In genomic region chr4:47463235-47463956, GRCh38 we compare ENCODE assay signal across 8 cellular contexts. TPM values are rescaled to one million over a fixed set of nuclear protein-coding genes. Genes with fewer than 3 reads are reported as not detected.
DNase-seq lines count a peak whose midpoint lies in the region; ATAC-seq and TF ChIP-seq lines count a peak whose summit lies in the region.

COMMD8 (minus strand) TSS chr4:47463702; CDS start chr4:47463651, 51 bp downstream.

- TF ChIP-seq CTCF in LNCAP (IDR thresholded peaks at IDR 0.05): peak; percentile 15; the same call in 1 of the 2 replicates

- ATAC-seq in naive B cell (ENCODE audit: low read depth in 2 of 2): peak; percentile 82
- peak; percentile 96 for ATAC-seq in stimulated activated memory B cell treated with anti-CD40 and anti-IgM and Interleukin-4, amounts not matched to agents 10 μg/mL and 1 μg/mL and 100 μg/mL, for 72 hours

- H3K27me3 Mint-ChIP-seq in naive B cell: no peaks in the 10 kb centered on the region
- H3K27me3 Mint-ChIP-seq in stimulated activated memory B cell treated with anti-CD40 and anti-IgM and Interleukin-4, amounts not matched to agents 10 μg/mL and 1 μg/mL and 100 μg/mL, for 72 hours: no peaks in the 10 kb centered on the region

- peak within 1 kb of the TSS; percentile 88 to 96 (median 94) for H3K4me3 Mint-ChIP-seq in naive B cell
- H3K4me3 Mint-ChIP-seq in stimulated activated memory B cell treated with anti-CD40 and anti-IgM and Interleukin-4, amounts not matched to agents 10 μg/mL and 1 μg/mL and 100 μg/mL, for 72 hours: peak within 1 kb of the TSS; percentile 93

- peak within 1 kb of the TSS; percentile 92 to 99 (median 97) for H3K27ac Mint-ChIP-seq in naive B cell
- peak within 1 kb of the TSS; percentile 92 for H3K27ac Mint-ChIP-seq in stimulated activated memory B cell treated with anti-CD40 and anti-IgM and Interleukin-4, amounts not matched to agents 10 μg/mL and 1 μg/mL and 100 μg/mL, for 72 hours

- no peaks in the 10 kb centered on the region for H3K9me3 Mint-ChIP-seq in naive B cell
- H3K9me3 Mint-ChIP-seq in stimulated activated memory B cell treated with anti-CD40 and anti-IgM and Interleukin-4, amounts not matched to agents 10 μg/mL and 1 μg/mL and 100 μg/mL, for 72 hours: no peaks in the 10 kb centered on the region

- peaks cover 10% of the 10 kb centered on the region in 2 donors for H3K36me3 Mint-ChIP-seq in naive B cell
- H3K36me3 Mint-ChIP-seq in stimulated activated memory B cell treated with anti-CD40 and anti-IgM and Interleukin-4, amounts not matched to agents 10 μg/mL and 1 μg/mL and 100 μg/mL, for 72 hours: peaks cover 12% of the 10 kb centered on the region

- H3K4me1 Mint-ChIP-seq in naive B cell: peaks cover 29 to 44% (median 35%) of the 10 kb centered on the region in 3 donors
- peaks cover 55% of the 10 kb centered on the region for H3K4me1 Mint-ChIP-seq in stimulated activated memory B cell treated with anti-CD40 and anti-IgM and Interleukin-4, amounts not matched to agents 10 μg/mL and 1 μg/mL and 100 μg/mL, for 72 hours

- DNase-seq in ELF-1 (ENCODE audit: low read depth, low spot score): peak; percentile 98
- DNase-seq in GOT3 (lab: John Stamatoyannopoulos, UW): peak; percentile 80
- DNase-seq in RPMI8226: peak; percentile 94
- peak; percentile 93 to 94 for DNase-seq in activated T-helper 1 cell treated with anti-CD3 and anti-CD28 coated beads, Interleukin-2, amount 50 U/mL, for 16 hours (ENCODE audit: low read depth in 1 of 2, low spot score in 1 of 2)
- DNase-seq in fibroblast of gingiva (ENCODE audit: low read depth): peak; percentile 93
- DNase-seq in naive B cell: peak; percentile 98

RNA-seq across cellular contexts. Expression of gene COMMD8, which starts in this region (rescaled TPM):
- polyA plus RNA-seq in naive B cell (ENCODE audit: low read depth in 6 of 6): 10 to 100 TPM; 49.5 to 90.7 (median 61.9) TPM

Comparison
In these comparisons a context has a peak if more than half of its experiments do, and no peak if none do; other contexts are left out.
1. Peak in every context shown above with its lines: DNase-seq and ATAC-seq.